17 cellular contexts compared by ENCODE assay signal in genomic region chr18:54780970-54781369, GRCh38. TPM values are rescaled to one million over a fixed set of nuclear protein-coding genes. Genes with fewer than 3 reads are reported as not detected.
A peak's percentile ranks its signal among the peaks of the same experiment; 100 is the strongest.
DNase-seq lines count a peak whose midpoint lies in the region; ATAC-seq, FAIRE-seq and TF ChIP-seq lines count a peak whose summit lies in the region.
"Had no signal": no experiment of that assay in that cellular context is flagged by ENCODE, and none has a peak within 500 bp of the region (broad histone marks: within the 10 kb centered on the region; RNA-seq: fewer than 3 reads in every experiment).

No MANE protein-coding gene starts in this region.

- ATAC-seq in A549 (no peak), HG03354 (IDR thresholded peaks at IDR 0.05; ENCODE audit: poor library complexity, severe bottlenecking, unreplicated experiment) (no peak), HG03565 (IDR thresholded peaks at IDR 0.05; ENCODE audit: unreplicated experiment) (no peak)
- ATAC-seq: HCT116 had no signal

- no TSS peak for BruUV-seq in Calu3 (replicated peaks; lab: Mats Ljungman, UMichigan)

- H4K8ac ChIP-seq in trophoblast cell (ENCODE audit: low read depth, low read length) = no peak overlapping the region

- no peak overlapping the region for H4K12ac ChIP-seq in trophoblast cell (ENCODE audit: low read depth, low read length)

- TF ChIP-seq CTCF in A549 (IDR thresholded peaks at IDR 0.05) (no peak), Calu3 (IDR thresholded peaks at IDR 0.05; ENCODE audit: unreplicated experiment) (no peak), astrocyte (IDR thresholded peaks at IDR 0.05; ENCODE audit: insufficient read depth, low read depth, low read length) (no peak)

- no peaks in the 10 kb centered on the region for H3K9me3 ChIP-seq in A549
- no peaks in the 10 kb centered on the region for H3K9me3 ChIP-seq in astrocyte (ENCODE audit: insufficient read depth, low read depth, low read length)
- H3K9me3 ChIP-seq in trophoblast cell (ENCODE audit: insufficient read depth, low read depth, low read length) = no peaks in the 10 kb centered on the region

- no peak overlapping the region for H2BK12ac ChIP-seq in trophoblast cell (ENCODE audit: low read length)

- no peak overlapping the region for H3K9ac ChIP-seq in astrocyte (ENCODE audit: low read length)
- H3K9ac ChIP-seq in trophoblast cell (ENCODE audit: low read length) = no peak overlapping the region
- H3K9ac ChIP-seq: BLaER1 had no signal

- no peak overlapping the region for H4K91ac ChIP-seq in trophoblast cell (ENCODE audit: low read depth, low read length)

- H3K4me3 Mint-ChIP-seq in Calu3 (ENCODE audit: low read depth, unreplicated experiment) = no peak overlapping the region
- no peak overlapping the region for H3K4me3 Mint-ChIP-seq in astrocyte (ENCODE audit: unreplicated experiment)
- H3K4me3 Mint-ChIP-seq: CD14-positive monocyte; CD4-positive, alpha-beta memory T cell; HFFc6 had no signal

- no peaks in the 10 kb centered on the region for H4K20me1 ChIP-seq in astrocyte (ENCODE audit: insufficient read depth, low read length)
- H4K20me1 ChIP-seq: BLaER1 had no signal

- H2AK5ac ChIP-seq in trophoblast cell (ENCODE audit: low read length) = no peak overlapping the region

- intact Hi-C loops in Calu3 (cut with micrococcal nuclease; ENCODE audit: unreplicated experiment) = no loop called here

- H3K36me3 ChIP-seq in astrocyte (ENCODE audit: insufficient read depth, low read length) = no peaks in the 10 kb centered on the region
- no peaks in the 10 kb centered on the region for H3K36me3 ChIP-seq in trophoblast cell (ENCODE audit: control insufficient read depth in 1 of 2, insufficient read depth in 2 of 2, low read length in 2 of 2)
- H3K36me3 ChIP-seq: BLaER1 had no signal

- no peaks in the 10 kb centered on the region for H3K27me3 ChIP-seq in astrocyte (ENCODE audit: insufficient read depth, low read length)
- H3K27me3 ChIP-seq in trophoblast cell (ENCODE audit: insufficient read depth, low read length) = no peaks in the 10 kb centered on the region
- H3K27me3 ChIP-seq: BLaER1 had no signal

- FAIRE-seq in A549 (lab: Jason Lieb, UNC) (no peak), astrocyte (lab: Jason Lieb, UNC) (no peak)

- POLR2A ChIA-PET in A549 (lab: Yijun Ruan, JAX) = no interaction called here

- CTCF ChIA-PET in A549 (lab: Yijun Ruan, JAX) = interaction anchor here (1.0 kb wide), 1 partner anchor 102 kb away, joined by 3 read pairs; no protein-coding TSS in a partner anchor
- CTCF ChIA-PET in Calu3 (lab: Charles Lee) = interaction anchor here (0.6 to 0.9 kb wide), 2 partner anchors 38 to 150 kb away, joined by 3 to 7 read pairs; no protein-coding TSS in a partner anchor

- no peak for TF ChIP-seq RAD21 in A549 (conservative IDR thresholded peaks at IDR 0.05 in 1 of 2, IDR thresholded peaks at IDR 0.05 in 1 of 2)

- H3K79me1 ChIP-seq in trophoblast cell (ENCODE audit: low read length) = no peaks in the 10 kb centered on the region

- H3K4me1 ChIP-seq in A549 = peaks cover 21% of the 10 kb centered on the region
- H3K4me1 ChIP-seq in astrocyte (ENCODE audit: insufficient read depth, low read length) = peaks cover 12% of the 10 kb centered on the region
- H3K4me1 ChIP-seq in trophoblast cell (ENCODE audit: control insufficient read depth in 1 of 2, insufficient read depth in 2 of 2, low read length in 2 of 2) = no peaks in the 10 kb centered on the region

- no peak for TF ChIP-seq EP300 in A549 (IDR thresholded peaks at IDR 0.05)

- no peaks in the 10 kb centered on the region for H3K79me2 ChIP-seq in astrocyte (ENCODE audit: insufficient read depth, low read length)
- H3K79me2 ChIP-seq in trophoblast cell (ENCODE audit: control insufficient read depth, insufficient read depth, low read length, poor library complexity) = no peaks in the 10 kb centered on the region

- H3K36me3 Mint-ChIP-seq in Calu3 (ENCODE audit: insufficient read depth, unreplicated experiment) (peaks cover 13% of the 10 kb centered on the region), astrocyte (ENCODE audit: low read depth, unreplicated experiment) (no peaks in the 10 kb centered on the region)
- H3K36me3 Mint-ChIP-seq: CD14-positive monocyte; CD4-positive, alpha-beta memory T cell had no signal

- H3K4ac ChIP-seq in trophoblast cell (ENCODE audit: low read depth, low read length) = no peak overlapping the region

- H3K27ac ChIP-seq in A549 (peak overlapping the region; percentile 19 to 91; a peak in 4 of 6 replicates), astrocyte (ENCODE audit: low read depth, low read length) (no peak overlapping the region), trophoblast cell (ENCODE audit: low read depth, low read length) (no peak overlapping the region)
- H3K27ac ChIP-seq: BLaER1 had no signal

- DNase-seq in A549 (ENCODE audit: low read depth in 1 of 2, low spot score in 1 of 2) (no peak), Calu3 (no peak), astrocyte (ENCODE audit: low read depth) (no peak), trophoblast cell (no peak), putamen (ENCODE audit: low spot score) (no peak)
- DNase-seq: ACHN; CD4-positive, alpha-beta memory T cell; DMS79 treated with DMSO at 0.1 percent for 48 hours; GF-D8; GOT3; H7; HFFc6 had no signal

- no peak for TF ChIP-seq POLR2A in A549 (IDR thresholded peaks at IDR 0.05; ENCODE audit: low read length)

- H3K4me2 ChIP-seq in A549 (no peak overlapping the region), astrocyte (ENCODE audit: low read length) (no peak overlapping the region), trophoblast cell (ENCODE audit: low read length) (no peak overlapping the region)
- H3K4me2 ChIP-seq: BLaER1 had no signal

- no peak overlapping the region for H2BK5ac ChIP-seq in trophoblast cell (ENCODE audit: low read depth, low read length, poor library complexity)

- no peaks in the 10 kb centered on the region for H3K27me3 Mint-ChIP-seq in Calu3 (ENCODE audit: unreplicated experiment)
- no peaks in the 10 kb centered on the region for H3K27me3 Mint-ChIP-seq in astrocyte (ENCODE audit: low read depth, unreplicated experiment)
- H3K27me3 Mint-ChIP-seq: CD4-positive, alpha-beta memory T cell had no signal

- H3K4me3 ChIP-seq in A549 (no peak overlapping the region), astrocyte (ENCODE audit: insufficient read depth, low read depth, low read length) (no peak overlapping the region), trophoblast cell (ENCODE audit: low read depth, low read length) (peak overlapping the region; percentile 61)
- H3K4me3 ChIP-seq: BLaER1 had no signal

- H3K27ac Mint-ChIP-seq in Calu3 (ENCODE audit: unreplicated experiment) (peak overlapping the region; percentile 67), astrocyte (ENCODE audit: unreplicated experiment) (peak overlapping the region; percentile 12)
- H3K27ac Mint-ChIP-seq: CD14-positive monocyte; CD4-positive, alpha-beta memory T cell; HFFc6 had no signal

- H3K18ac ChIP-seq in trophoblast cell (ENCODE audit: low read length) = no peak overlapping the region

- H3K9me3 Mint-ChIP-seq in Calu3 (ENCODE audit: low read depth, unreplicated experiment) = no peaks in the 10 kb centered on the region
- peaks cover 4% of the 10 kb centered on the region for H3K9me3 Mint-ChIP-seq in astrocyte (ENCODE audit: unreplicated experiment)
- H3K9me3 Mint-ChIP-seq: HFFc6 had no signal

- WGBS in A549 (ENCODE audit: missing lambda C conversion rate) = 83% methylated on average over 2 of the region's 2 CpGs
- no CpG with 5 or more reads among the region's 2 CpGs for WGBS in trophoblast cell (ENCODE audit: extremely low coverage, insufficient coverage, insufficient read length)

- no peak overlapping the region for H3K14ac ChIP-seq in trophoblast cell (ENCODE audit: low read length)

- peaks cover 48% of the 10 kb centered on the region for H3K4me1 Mint-ChIP-seq in Calu3 (ENCODE audit: low read depth, unreplicated experiment)
- peaks cover 8% of the 10 kb centered on the region for H3K4me1 Mint-ChIP-seq in astrocyte (ENCODE audit: low read depth, unreplicated experiment)
- H3K4me1 Mint-ChIP-seq: CD4-positive, alpha-beta memory T cell had no signal

- no peak overlapping the region for H3K23ac ChIP-seq in trophoblast cell (ENCODE audit: low read length)

- H2BK120ac ChIP-seq in trophoblast cell (ENCODE audit: insufficient read depth, low read length, poor library complexity) = no peak overlapping the region

- no peak overlapping the region for H2AFZ ChIP-seq in astrocyte (ENCODE audit: low read depth, low read length)
- H2AFZ ChIP-seq in trophoblast cell (ENCODE audit: insufficient read depth, low read length, poor library complexity) = no peak overlapping the region

TF ChIP-seq in A549, 52 proteins besides CTCF, POLR2A, EP300 and RAD21:
- TF ChIP-seq KDM5A (IDR thresholded peaks at IDR 0.05) (no peak), MAFK (IDR thresholded peaks at IDR 0.05; ENCODE audit: partially characterized antibody) (no peak), GATA3 (IDR thresholded peaks at IDR 0.05; ENCODE audit: borderline replicate concordance) (no peak)

RNA-seq across cellular contexts. Expression of gene RAB27B, which starts 47.3 kb away (rescaled TPM):
- polyA plus RNA-seq in A549 (2011; rRNA removed) (11.0 and 11.3 TPM in 2 replicates), A549 (2017; fragmentation: RNase III; extraction: RNeasy Plus Mini Kit Qiagen cat#74134 plus additional on column Dnase treatment) (11.7 to 13.2 TPM (median 12.2 TPM) in 3 replicates)
- polyA plus RNA-seq in A549 (2012; cell fraction: cytosol; rRNA removed) = 1.0 and 1.2 TPM in 2 replicates
- polyA plus RNA-seq in A549 (2012; cell fraction: nucleus; rRNA removed) = 0.56 and 1.3 TPM in 2 replicates
- polyA minus RNA-seq in A549 (2011; rRNA and poly(A)+ RNA removed) = 10.8 and 14.8 TPM in 2 replicates
- total RNA-seq in Calu3 (2022) (38.3 and 60.6 TPM in 2 replicates), astrocyte (0.91 and 1.1 TPM in 2 replicates)
- polyA plus RNA-seq in trophoblast cell (2013) = 0.63 and 0.65 TPM in 2 replicates
- total RNA-seq: H7 had no signal

Comparison
In these comparisons a context has a peak if more than half of its experiments do, and no peak if none do; other contexts are left out.
1. H3K27ac ChIP-seq: peak in A549 (2 of 2); none in astrocyte (single experiment) and trophoblast cell (single experiment).
2. RNA of gene RAB27B, which starts 47.3 kb away (total RNA-seq): 38.3 to 60.6 TPM in Calu3; 0.91 to 1.1 TPM in astrocyte; every median in the first group is over 10 times any median in the second.